12 cellular contexts compared by ENCODE assay signal in genomic region chr17:4444782-4445473, GRCh38. TPM values are rescaled to one million over a fixed set of nuclear protein-coding genes. Genes with fewer than 3 reads are reported as not detected.
DNase-seq lines count a peak whose midpoint lies in the region; ATAC-seq and TF ChIP-seq lines count a peak whose summit lies in the region.
"Had no signal": no experiment of that assay in that cellular context is flagged by ENCODE, and none has a peak within 500 bp of the region (broad histone marks: within the 10 kb centered on the region; RNA-seq: fewer than 3 reads in every experiment).

No MANE protein-coding gene starts in this region.

- no peaks in the 10 kb centered on the region for H3K27me3 ChIP-seq in RWPE2 (ENCODE audit: insufficient read depth, poor library complexity, severe bottlenecking)
- no peaks in the 10 kb centered on the region for H3K27me3 ChIP-seq in heart left ventricle
- no peaks in the 10 kb centered on the region for H3K27me3 ChIP-seq in gastrocnemius medialis
- H3K27me3 ChIP-seq in SJCRH30 = no peaks in the 10 kb centered on the region

- WGBS in heart left ventricle, 4 donors = 59 to 67% (median 62%) methylated on average over 17 to 18 of the region's 18 CpGs

- H3K4me1 ChIP-seq in RWPE2 (ENCODE audit: insufficient read depth, poor library complexity, severe bottlenecking) = no peaks in the 10 kb centered on the region
- H3K4me1 ChIP-seq in heart left ventricle = peaks cover 0 to 36% (median 21%) of the 10 kb centered on the region in 12 donors
- no peaks in the 10 kb centered on the region for H3K4me1 ChIP-seq in gastrocnemius medialis
- H3K4me1 ChIP-seq in SJCRH30 = no peaks in the 10 kb centered on the region

- intact Hi-C loops in heart left ventricle (cut with DNase I) = loop anchor here in 1 of 10 donors (10.0 kb wide), 1 partner anchor 50 kb away; the partner anchor contains the start of gene SPNS2
- intact Hi-C loops in gastrocnemius medialis (cut with DNase I; ENCODE audit: low total_unique reads) = no loop called here

- in situ Hi-C loops in gastrocnemius medialis (cut with MboI; ENCODE audit: low sequenced_read_pairs in 4 of 4) = loop anchor here in 2 of 4 donors (25.0 kb wide), 1 partner anchor 192 kb away; the partner anchor contains the start of gene ALOX15 (in 2 of the 2)

- DNase-seq in HK-2 (ENCODE audit: unreplicated experiment) (peak; percentile 52), RWPE2 (ENCODE audit: low spot score) (no peak), heart left ventricle (peak; percentile 77 to 89 (median 83)), gastrocnemius medialis (peak; percentile 54 to 70), coronary artery (ENCODE audit: low spot score) (no peak), SJCRH30 (no peak), NCI-H82 (lab: John Stamatoyannopoulos, UW) (no peak)
- DNase-seq: activated CD4-positive, alpha-beta T cell treated with anti-CD3 and anti-CD28 coated beads for 36 hours; esophagus squamous epithelium; stimulated activated naive CD8-positive, alpha-beta T cell treated with anti-CD3 and anti-CD28 coated beads, Interleukin-15, amount 100 ng/mL, for 72 hours had no signal

- no peaks in the 10 kb centered on the region for H3K9me3 ChIP-seq in RWPE2 (ENCODE audit: severe bottlenecking)
- H3K9me3 ChIP-seq in heart left ventricle = no peaks in the 10 kb centered on the region
- H3K9me3 ChIP-seq in gastrocnemius medialis = no peaks in the 10 kb centered on the region
- H3K9me3 ChIP-seq in SJCRH30 (replicated peaks) = no peaks in the 10 kb centered on the region
- H3K9me3 ChIP-seq: esophagus squamous epithelium had no signal

- H3K27ac ChIP-seq in RWPE2 (ENCODE audit: poor library complexity, severe bottlenecking) = no peak overlapping the region
- peak overlapping the region in 9 of 12 donors; percentile 40 to 79 (median 61) for H3K27ac ChIP-seq in heart left ventricle
- H3K27ac ChIP-seq in gastrocnemius medialis = no peak overlapping the region
- no peak overlapping the region for H3K27ac ChIP-seq in coronary artery
- H3K27ac ChIP-seq in SJCRH30 = no peak overlapping the region
- H3K27ac ChIP-seq: esophagus squamous epithelium had no signal

- H3K4me3 ChIP-seq in RWPE2 (ENCODE audit: severe bottlenecking) = no peak overlapping the region
- H3K4me3 ChIP-seq in heart left ventricle = no peak overlapping the region
- H3K4me3 ChIP-seq in gastrocnemius medialis = no peak overlapping the region
- H3K4me3 ChIP-seq in coronary artery = no peak overlapping the region
- H3K4me3 ChIP-seq in SJCRH30 = no peak overlapping the region
- H3K4me3 ChIP-seq: esophagus squamous epithelium had no signal

- TF ChIP-seq CTCF in RWPE2 (IDR thresholded peaks at IDR 0.05; ENCODE audit: poor library complexity, severe bottlenecking) (no peak), heart left ventricle (IDR thresholded peaks at IDR 0.05) (no peak), gastrocnemius medialis (IDR thresholded peaks at IDR 0.05 in 4 of 5, conservative IDR thresholded peaks at IDR 0.05 in 1 of 5) (no peak), coronary artery (IDR thresholded peaks at IDR 0.05) (no peak)

- H3K36me3 ChIP-seq in RWPE2 (ENCODE audit: low read depth) (no peaks in the 10 kb centered on the region), heart left ventricle (no peaks in the 10 kb centered on the region), gastrocnemius medialis (no peaks in the 10 kb centered on the region), SJCRH30 (no peaks in the 10 kb centered on the region)
- H3K36me3 ChIP-seq: esophagus squamous epithelium had no signal

- TF ChIP-seq POLR2A in heart left ventricle (IDR thresholded peaks at IDR 0.05) (no peak), gastrocnemius medialis (IDR thresholded peaks at IDR 0.05) (no peak)

- peak; percentile 64; the same call in 2 of the 3 replicates for ATAC-seq in RWPE2 (ENCODE audit: low read depth)
- ATAC-seq in heart left ventricle = peak; percentile 86 to 93 (median 90)
- peak; percentile 83 to 86 for ATAC-seq in gastrocnemius medialis
- ATAC-seq in HG02870 (IDR thresholded peaks at IDR 0.05; ENCODE audit: unreplicated experiment) = no peak
- ATAC-seq: activated CD4-positive, alpha-beta T cell treated with anti-CD3 and anti-CD28 coated beads for 36 hours; stimulated activated naive CD8-positive, alpha-beta T cell treated with anti-CD3 and anti-CD28 coated beads, Interleukin-15, amount 100 ng/mL, for 72 hours had no signal

RNA-seq across cellular contexts. Expression of gene SPNS3, which starts 11.2 kb away (rescaled TPM):
- total RNA-seq in heart left ventricle (1 to 10 TPM in 5 of 9 donors, under 1 TPM in 1, not detected in 3; 0.23 to 1.9 (median 1.1) TPM), gastrocnemius medialis (not detected)
- polyA plus RNA-seq in heart left ventricle = under 1 TPM; 0.36 to 0.50 TPM
- not detected in 2 replicates for total RNA-seq in SJCRH30 (2014; rRNA removed; shearing (Covaris generic))

RNA-seq across cellular contexts. Expression of gene SPNS2, which starts 53.8 kb away (rescaled TPM):
- total RNA-seq in heart left ventricle = 10 to 100 TPM in 7 of 9 donors, 1 to 10 TPM in 2; 6.4 to 20.4 (median 11.4) TPM
- polyA plus RNA-seq in heart left ventricle = 10 to 100 TPM; 13.7 to 22.0 TPM
- total RNA-seq in gastrocnemius medialis = 1 to 10 TPM; 2.7 to 6.2 (median 4.2) TPM
- 0.08 TPM in 1 of 2 replicates, not detected in the other for total RNA-seq in SJCRH30 (2014; rRNA removed; shearing (Covaris generic))
- polyA plus RNA-seq: IgD-negative memory B cell had no signal

Comparison
In these comparisons a context has a peak if more than half of its experiments do, and no peak if none do; other contexts are left out.
1. DNase-seq: peak in HK-2 (single experiment), heart left ventricle (5 of 5) and gastrocnemius medialis (2 of 2); none in RWPE2 (single experiment), coronary artery (single experiment), SJCRH30 (0 of 2) and NCI-H82 (single experiment).
2. H3K27ac ChIP-seq: peak in heart left ventricle (9 of 12); none in RWPE2 (single experiment), gastrocnemius medialis (0 of 4), coronary artery (0 of 2) and SJCRH30 (single experiment).